18 cellular contexts compared by ENCODE assay signal in genomic region chr9:136322756-136323330, GRCh38. TPM values are rescaled to one million over a fixed set of nuclear protein-coding genes. Genes with fewer than 3 reads are reported as not detected.
DNase-seq lines count a peak whose midpoint lies in the region; ATAC-seq, FAIRE-seq and TF ChIP-seq lines count a peak whose summit lies in the region.
"Had no signal": no experiment of that assay in that cellular context is flagged by ENCODE, and none has a peak within 500 bp of the region (broad histone marks: within the 10 kb centered on the region; RNA-seq: fewer than 3 reads in every experiment).

No MANE protein-coding gene starts in this region.

- FAIRE-seq in K562 (lab: Jason Lieb, UNC) = no peak
- FAIRE-seq: A549, HepG2, HTR-8/SVneo had no signal

- H3K4me3 Mint-ChIP-seq in endothelial cell (ENCODE audit: unreplicated experiment) = no peak overlapping the region
- H3K4me3 Mint-ChIP-seq in activated T-cell treated with anti-CD3 and anti-CD28 coated beads, Interleukin-2, amount 50 U/mL, for 72 hours = peak overlapping the region in 1 of 2 donors; percentile 20

- no peaks in the 10 kb centered on the region for H3K79me2 ChIP-seq in K562 (ENCODE audit: control insufficient read depth, insufficient read depth, low read length)

- no peak overlapping the region for H3K14ac ChIP-seq in neuronal stem cell (ENCODE audit: low read length)

- H4K91ac ChIP-seq in neuronal stem cell (ENCODE audit: low read depth, low read length, poor library complexity) = peak overlapping the region; percentile 85

- H3K27ac ChIP-seq in right cardiac atrium (ENCODE audit: low read length) (no peak overlapping the region), K562 (ENCODE audit: extremely low read depth, low read depth, low read length) (no peak overlapping the region), foreskin keratinocyte (no peak overlapping the region), neuronal stem cell (replicated peaks; ENCODE audit: low read length) (no peak overlapping the region)
- H3K27ac ChIP-seq: A549 had no signal

- peak overlapping the region; percentile 96 for H2AK5ac ChIP-seq in neuronal stem cell (ENCODE audit: low read depth, low read length)

- no peak for TF ChIP-seq RAD21 in K562 (CRISPR knock-in tag; conservative IDR thresholded peaks at IDR 0.05 in 1 of 2, IDR thresholded peaks at IDR 0.05 in 1 of 2)

- H3K9me1 ChIP-seq in K562 (ENCODE audit: control insufficient read depth, insufficient read depth, low read length) = no peaks in the 10 kb centered on the region

- no peaks in the 10 kb centered on the region for H3K36me3 Mint-ChIP-seq in endothelial cell (ENCODE audit: low read depth, unreplicated experiment)
- H3K36me3 Mint-ChIP-seq in activated T-cell treated with anti-CD3 and anti-CD28 coated beads, Interleukin-2, amount 50 U/mL, for 72 hours (ENCODE audit: insufficient read depth in 2 of 2) = no peaks in the 10 kb centered on the region

- no peak for TF ChIP-seq CTCF in K562 (IDR thresholded peaks at IDR 0.05 in 2 of 3, conservative IDR thresholded peaks at IDR 0.05 in 1 of 3; ENCODE audit: insufficient read depth in 2 of 3, low read depth in 1 of 3, low read length in 3 of 3)
- no peak for TF ChIP-seq CTCF in foreskin keratinocyte (conservative IDR thresholded peaks at IDR 0.05)
- no peak for TF ChIP-seq CTCF in endothelial cell (IDR thresholded peaks at IDR 0.05; ENCODE audit: unreplicated experiment)

- no peak for TF ChIP-seq POLR2A in K562 (conservative IDR thresholded peaks at IDR 0.05)

- H2BK12ac ChIP-seq in neuronal stem cell (ENCODE audit: low read length) = peak overlapping the region; percentile 69

- H3K18ac ChIP-seq in neuronal stem cell (ENCODE audit: low read length) = peak overlapping the region; percentile 79

- H4K8ac ChIP-seq in neuronal stem cell (ENCODE audit: low read depth, low read length) = no peak overlapping the region

- H3K4me1 ChIP-seq in right cardiac atrium (ENCODE audit: control insufficient read depth, insufficient read depth, low read length) = peaks cover 5% of the 10 kb centered on the region
- peaks cover under 1 to 65% of the 10 kb centered on the region in 2 experiments; a peak in 4 of 5 replicates for H3K4me1 ChIP-seq in K562 (replicated peaks in 1 of 2; ENCODE audit: control insufficient read depth in 2 of 2, insufficient read depth in 2 of 2, low read length in 2 of 2)
- no peaks in the 10 kb centered on the region for H3K4me1 ChIP-seq in foreskin keratinocyte
- peaks cover 18 to 36% of the 10 kb centered on the region in 2 donors for H3K4me1 ChIP-seq in neuronal stem cell (ENCODE audit: control insufficient read depth in 2 of 2, insufficient read depth in 1 of 2, low read depth in 1 of 2, low read length in 2 of 2)

- no peak for TF ChIP-seq EP300 in K562 (IDR thresholded peaks at IDR 0.05; ENCODE audit: low read length)

- H2BK5ac ChIP-seq in neuronal stem cell (ENCODE audit: low read length) = peak overlapping the region; percentile 66

- ATAC-seq in right cardiac atrium (no peak), K562 (0 out of 3 replicates have a peak, but pooled peaks have one; percentile 5), foreskin keratinocyte (peak; percentile 6)
- ATAC-seq in activated T-cell treated with anti-CD3 and anti-CD28 coated beads, Interleukin-2, amount 50 U/mL, for 72 hours (replicated peaks in 1 of 2) = no peak
- ATAC-seq: A549, HepG2 had no signal

- WGBS in right cardiac atrium = 77% methylated on average over 23 of the region's 23 CpGs
- WGBS in K562 (ENCODE audit: insufficient coverage, low coverage, missing lambda C conversion rate) = 37% methylated on average over 15 of the region's 23 CpGs
- no CpG with 5 or more reads among the region's 23 CpGs for whole genome bisulfite sequencing in neuronal stem cell (ENCODE audit: extremely low coverage in 2 of 2, insufficient read length in 2 of 2, insufficient replicate concordance in 1 of 2), 2 donors

- intact Hi-C loops in right cardiac atrium (cut with DNase I) (no loop called here), cardiac septum (cut with DNase I) (no loop called here), K562 (cut with micrococcal nuclease) (no loop called here)

- H3K27me3 ChIP-seq in right cardiac atrium (ENCODE audit: control insufficient read depth, insufficient read depth) = no peaks in the 10 kb centered on the region
- H3K27me3 ChIP-seq in K562 (ENCODE audit: control insufficient read depth in 2 of 2, insufficient read depth in 2 of 2, low read length in 2 of 2) = peaks cover 19 to 40% of the 10 kb centered on the region in 2 experiments; a peak in 4 of 5 replicates
- peaks cover 22% of the 10 kb centered on the region for H3K27me3 ChIP-seq in foreskin keratinocyte
- no peaks in the 10 kb centered on the region for H3K27me3 ChIP-seq in neuronal stem cell (ENCODE audit: control insufficient read depth in 3 of 3, insufficient read depth in 3 of 3, low read depth in 1 of 3, low read length in 3 of 3)
- H3K27me3 ChIP-seq: BE2C had no signal

- CTCF ChIA-PET in K562 (lab: Yijun Ruan, JAX; ENCODE audit: low intra/inter-chr PET ratio) = no interaction called here

- H3K4me1 Mint-ChIP-seq in endothelial cell (ENCODE audit: unreplicated experiment) = no peaks in the 10 kb centered on the region
- H3K4me1 Mint-ChIP-seq in activated T-cell treated with anti-CD3 and anti-CD28 coated beads, Interleukin-2, amount 50 U/mL, for 72 hours (ENCODE audit: low read depth) = peaks cover 5% of the 10 kb centered on the region

- H2BK120ac ChIP-seq in neuronal stem cell (ENCODE audit: low read depth, low read length) = peak overlapping the region; percentile 13

- H3K27me3 Mint-ChIP-seq in endothelial cell (ENCODE audit: unreplicated experiment) = peaks cover 7% of the 10 kb centered on the region
- H3K27me3 Mint-ChIP-seq in activated T-cell treated with anti-CD3 and anti-CD28 coated beads, Interleukin-2, amount 50 U/mL, for 72 hours (ENCODE audit: low read depth) = no peaks in the 10 kb centered on the region

- H3K9me3 ChIP-seq in right cardiac atrium (ENCODE audit: control insufficient read depth, low read length) (no peaks in the 10 kb centered on the region), K562 (replicated peaks; ENCODE audit: control insufficient read depth, insufficient read depth, low read depth, low read length) (no peaks in the 10 kb centered on the region), neuronal stem cell (replicated peaks in 1 of 2; ENCODE audit: control insufficient read depth in 2 of 2, insufficient read depth in 1 of 2, low read depth in 1 of 2, low read length in 2 of 2) (peaks cover 2 to 5% of the 10 kb centered on the region in 2 donors)
- H3K9me3 ChIP-seq: A549, BE2C had no signal

- H3K4me2 ChIP-seq in K562 (ENCODE audit: insufficient read depth, low read length) = no peak overlapping the region
- no peak overlapping the region for H3K4me2 ChIP-seq in neuronal stem cell (ENCODE audit: insufficient read depth, low read length, poor library complexity, severe bottlenecking)
- H3K4me2 ChIP-seq: A549 had no signal

- H2BK15ac ChIP-seq in neuronal stem cell (ENCODE audit: low read length) = peak overlapping the region; percentile 77

- H3K4me3 ChIP-seq in right cardiac atrium (ENCODE audit: low read length) (no peak overlapping the region), K562 (no peak overlapping the region), neuronal stem cell (ENCODE audit: low read length in 2 of 2) (no peak overlapping the region)
- H3K4me3 ChIP-seq: A549 had no signal

- H3K27ac Mint-ChIP-seq in endothelial cell (ENCODE audit: unreplicated experiment) = no peak overlapping the region
- no peak overlapping the region for H3K27ac Mint-ChIP-seq in activated T-cell treated with anti-CD3 and anti-CD28 coated beads, Interleukin-2, amount 50 U/mL, for 72 hours

- H3K9ac ChIP-seq in K562 (ENCODE audit: insufficient read depth in 1 of 2, low read depth in 2 of 2, low read length in 2 of 2) (peak overlapping the region in 1 of 2 experiments; percentile 48; a peak in 1 of 4 replicates), neuronal stem cell (ENCODE audit: low read depth, low read length, poor library complexity) (peak overlapping the region; percentile 77)

- DNase-seq in right cardiac atrium = peak; percentile 6 to 43 (median 29)
- DNase-seq in cardiac septum (ENCODE audit: low spot score) = no peak
- no peak for DNase-seq in K562 (ENCODE audit: extremely low read depth in 1 of 4, low spot score in 3 of 4)
- DNase-seq in foreskin keratinocyte = no peak
- no peak for DNase-seq in neuronal stem cell (ENCODE audit: low spot score)
- no peak for DNase-seq in endothelial cell (ENCODE audit: low spot score)
- no peak for DNase-seq in activated T-cell treated with anti-CD3 and anti-CD28 coated beads, Interleukin-2, amount 50 U/mL, for 72 hours
- DNase-seq in NCI-H69 (lab: John Stamatoyannopoulos, UW) = no peak
- DNase-seq: BE2C, Calu3, DMS 273 treated with DMSO at 0.1 percent for 48 hours, HCEC 1CT had no signal

- H3K9me3 Mint-ChIP-seq in endothelial cell (ENCODE audit: unreplicated experiment) = no peaks in the 10 kb centered on the region
- H3K9me3 Mint-ChIP-seq in activated T-cell treated with anti-CD3 and anti-CD28 coated beads, Interleukin-2, amount 50 U/mL, for 72 hours = no peaks in the 10 kb centered on the region

- peak overlapping the region; percentile 91 for H3K23ac ChIP-seq in neuronal stem cell (ENCODE audit: low read depth, low read length, poor library complexity)

- H2AFZ ChIP-seq in K562 (ENCODE audit: low read depth, low read length) (no peak overlapping the region), neuronal stem cell (ENCODE audit: low read length) (no peak overlapping the region)

- H3K79me1 ChIP-seq in neuronal stem cell (ENCODE audit: low read depth, low read length) = peaks cover 2% of the 10 kb centered on the region

- H3K4ac ChIP-seq in neuronal stem cell (ENCODE audit: low read length) = no peak overlapping the region

- BruUV-seq in K562 (replicated peaks; lab: Mats Ljungman, UMichigan) = no TSS peak

- no peaks in the 10 kb centered on the region for H3K36me3 ChIP-seq in K562 (ENCODE audit: control insufficient read depth, insufficient read depth, low read length)
- H3K36me3 ChIP-seq in neuronal stem cell (replicated peaks in 1 of 2; ENCODE audit: control insufficient read depth in 2 of 2, insufficient read depth in 2 of 2, low read length in 2 of 2) = no peaks in the 10 kb centered on the region
- H3K36me3 ChIP-seq: BE2C had no signal

- in situ Hi-C loops in K562 (cut with MboI) = no loop called here

- H4K20me1 ChIP-seq in K562 (replicated peaks; ENCODE audit: control insufficient read depth, insufficient read depth, low read length) = no peaks in the 10 kb centered on the region; the same call in none of the 2 replicates

- POLR2A ChIA-PET in K562 (lab: Yijun Ruan, JAX) = interaction anchor here (0.7 to 1.9 kb wide), 4 partner anchors 10 to 363 kb away, joined by 3 to 6 read pairs (median 3); no protein-coding TSS in a partner anchor

RNA-seq across cellular contexts. Expression of gene GPSM1, which starts 4.5 kb away (rescaled TPM):
- total RNA-seq in right cardiac atrium (10 to 100 TPM; 46.3 to 90.6 (median 71.6) TPM), cardiac septum (35.1 TPM), K562 (2014; rRNA removed) (12.7 and 16.0 TPM in 2 replicates), K562 (2014; rRNA removed; fragmentation: Illumina TruSeq; extraction: Trizol) (0.54 and 0.76 TPM in 2 replicates), K562 (2015; rRNA removed; fragmentation: Illumina TruSeq; extraction: Trizol) (3.1 and 4.1 TPM in 2 replicates), K562 (2021) (12.4 and 14.2 TPM in 2 replicates), foreskin keratinocyte (3.6 and 6.2 TPM in 2 replicates), endothelial cell (ENCODE audit: unreplicated experiment) (31.7 TPM)
- polyA plus RNA-seq in right cardiac atrium (73.3 TPM), K562 (2011; rRNA removed) (5.4 and 6.7 TPM in 2 replicates), K562 (2014; fragmentation: Illumina TruSeq; extraction: Trizol) (1.9 and 5.2 TPM in 2 replicates), K562 (2014; fragmentation: Nextera tagmentation; extraction: Ambion mirVana) (under 1 TPM; 0.04 to 0.10 TPM), K562 (2014; rRNA removed) (9.2 and 10.1 TPM in 2 replicates), foreskin keratinocyte (3.4 and 5.3 TPM in 2 replicates)
- total RNA-seq in K562 (2011; cell fraction: chromatin; rRNA removed; ENCODE audit: low replicate concordance) = 13.9 and 58.1 TPM in 2 replicates
- total RNA-seq in K562 (2011; cell fraction: nucleolus; rRNA removed) = 30.3 and 36.2 TPM in 2 replicates
- 16.3 and 19.9 TPM in 2 replicates for total RNA-seq in K562 (2011; cell fraction: nucleoplasm; rRNA removed)
- polyA plus RNA-seq in K562 (2011; cell fraction: cytosol; rRNA removed) = 5.4 and 23.3 TPM in 2 replicates
- polyA plus RNA-seq in K562 (2011; cell fraction: nucleus; rRNA removed) = 21.3 and 47.7 TPM in 2 replicates
- polyA plus RNA-seq in K562 (2012) = 5.3 and 13.8 TPM in 2 replicates
- polyA minus RNA-seq in K562 (2011; rRNA and poly(A)+ RNA removed) = 1.4 and 3.0 TPM in 2 replicates
- polyA minus RNA-seq in K562 (2011; cell fraction: cytosol; rRNA and poly(A)+ RNA removed) = 7.8 and 9.2 TPM in 2 replicates
- polyA minus RNA-seq in K562 (2011; cell fraction: nucleus; rRNA and poly(A)+ RNA removed) = 12.7 and 13.3 TPM in 2 replicates
- polyA plus RNA-seq in neuronal stem cell (2013, experiment 1 of 2) = 37.4 TPM
- 37.2 TPM for polyA plus RNA-seq in neuronal stem cell (2013, experiment 2 of 2)
- 10 to 100 TPM; 11.6 to 12.3 TPM for total RNA-seq in activated T-cell treated with anti-CD3 and anti-CD28 coated beads, Interleukin-2, amount 50 U/mL, for 72 hours

RNA-seq across cellular contexts. Expression of gene CCDC187, which starts 18.9 kb away (rescaled TPM):
- total RNA-seq in right cardiac atrium (not detected), cardiac septum (0.03 TPM), K562 (2014; rRNA removed) (not detected in 2 replicates), K562 (2014; rRNA removed; fragmentation: Illumina TruSeq; extraction: Trizol) (not detected in 2 replicates), K562 (2015; rRNA removed; fragmentation: Illumina TruSeq; extraction: Trizol) (not detected in 2 replicates), K562 (2021) (0.02 TPM in 1 of 2 replicates, not detected in the other), foreskin keratinocyte (0.03 TPM in 1 of 2 replicates, not detected in the other), endothelial cell (ENCODE audit: unreplicated experiment) (0.05 TPM)
- polyA plus RNA-seq in right cardiac atrium (not detected), K562 (2011; rRNA removed) (not detected in 2 replicates), K562 (2014; fragmentation: Illumina TruSeq; extraction: Trizol) (not detected in 2 replicates), K562 (2014; fragmentation: Nextera tagmentation; extraction: Ambion mirVana) (not detected), K562 (2014; rRNA removed) (not detected in 2 replicates), foreskin keratinocyte (0.01 and 0.03 TPM in 2 replicates)
- 0.53 TPM in 1 of 2 replicates, not detected in the other for total RNA-seq in K562 (2011; cell fraction: chromatin; rRNA removed; ENCODE audit: low replicate concordance)
- total RNA-seq in K562 (2011; cell fraction: nucleolus; rRNA removed) = 0.13 and 0.33 TPM in 2 replicates
- total RNA-seq in K562 (2011; cell fraction: nucleoplasm; rRNA removed) = 0.15 and 0.46 TPM in 2 replicates
- polyA plus RNA-seq in K562 (2011; cell fraction: cytosol; rRNA removed) = 0.07 TPM in 1 of 2 replicates, not detected in the other
- polyA plus RNA-seq in K562 (2011; cell fraction: nucleus; rRNA removed) = 0.01 and 0.40 TPM in 2 replicates
- 0.04 TPM in 1 of 2 replicates, not detected in the other for polyA plus RNA-seq in K562 (2012)
- polyA minus RNA-seq in K562 (2011; rRNA and poly(A)+ RNA removed) = not detected in 2 replicates
- not detected in 2 replicates for polyA minus RNA-seq in K562 (2011; cell fraction: cytosol; rRNA and poly(A)+ RNA removed)
- 0.11 and 0.27 TPM in 2 replicates for polyA minus RNA-seq in K562 (2011; cell fraction: nucleus; rRNA and poly(A)+ RNA removed)
- polyA plus RNA-seq in neuronal stem cell (2013, experiment 1 of 2) = 0.08 TPM
- polyA plus RNA-seq in neuronal stem cell (2013, experiment 2 of 2) = 0.08 TPM
- not detected for total RNA-seq in activated T-cell treated with anti-CD3 and anti-CD28 coated beads, Interleukin-2, amount 50 U/mL, for 72 hours
- total RNA-seq: Daoy, H4 had no signal
- polyA plus RNA-seq: AG04450 had no signal

RNA-seq across cellular contexts. Expression of gene DNLZ, which starts 40.7 kb away (rescaled TPM):
- total RNA-seq in right cardiac atrium (10 to 100 TPM; 15.2 to 24.9 (median 22.2) TPM), cardiac septum (34.1 TPM), K562 (2014; rRNA removed) (44.6 and 56.7 TPM in 2 replicates), K562 (2014; rRNA removed; fragmentation: Illumina TruSeq; extraction: Trizol) (2.2 and 3.4 TPM in 2 replicates), K562 (2015; rRNA removed; fragmentation: Illumina TruSeq; extraction: Trizol) (10.0 and 10.8 TPM in 2 replicates), K562 (2021) (25.6 and 25.8 TPM in 2 replicates), foreskin keratinocyte (17.9 and 25.2 TPM in 2 replicates), endothelial cell (ENCODE audit: unreplicated experiment) (14.5 TPM)
- polyA plus RNA-seq in right cardiac atrium (17.1 TPM), K562 (2011; rRNA removed) (3.1 and 3.2 TPM in 2 replicates), K562 (2014; fragmentation: Illumina TruSeq; extraction: Trizol) (2.2 and 4.2 TPM in 2 replicates), K562 (2014; fragmentation: Nextera tagmentation; extraction: Ambion mirVana) (under 1 TPM; 0.17 to 0.36 TPM), K562 (2014; rRNA removed) (22.1 and 29.8 TPM in 2 replicates), foreskin keratinocyte (30.9 and 48.7 TPM in 2 replicates)
- 3.5 and 12.0 TPM in 2 replicates for total RNA-seq in K562 (2011; cell fraction: chromatin; rRNA removed; ENCODE audit: low replicate concordance)
- total RNA-seq in K562 (2011; cell fraction: nucleolus; rRNA removed) = 9.3 and 11.7 TPM in 2 replicates
- 3.4 and 4.8 TPM in 2 replicates for total RNA-seq in K562 (2011; cell fraction: nucleoplasm; rRNA removed)
- polyA plus RNA-seq in K562 (2011; cell fraction: cytosol; rRNA removed) = 7.6 and 27.3 TPM in 2 replicates
- polyA plus RNA-seq in K562 (2011; cell fraction: nucleus; rRNA removed) = 4.2 and 7.4 TPM in 2 replicates
- polyA plus RNA-seq in K562 (2012) = 8.5 and 15.9 TPM in 2 replicates
- polyA minus RNA-seq in K562 (2011; rRNA and poly(A)+ RNA removed) = 0.28 TPM in 1 of 2 replicates, not detected in the other
- polyA minus RNA-seq in K562 (2011; cell fraction: cytosol; rRNA and poly(A)+ RNA removed) = 2.6 and 3.4 TPM in 2 replicates
- 2.9 and 3.6 TPM in 2 replicates for polyA minus RNA-seq in K562 (2011; cell fraction: nucleus; rRNA and poly(A)+ RNA removed)
- polyA plus RNA-seq in neuronal stem cell (2013, experiment 1 of 2) = 6.7 TPM
- 6.9 TPM for polyA plus RNA-seq in neuronal stem cell (2013, experiment 2 of 2)
- total RNA-seq in activated T-cell treated with anti-CD3 and anti-CD28 coated beads, Interleukin-2, amount 50 U/mL, for 72 hours = 10 to 100 TPM; 10.8 to 14.4 TPM

RNA-seq across cellular contexts. Expression of gene CARD9, which starts 50.6 kb away (rescaled TPM):
- total RNA-seq in right cardiac atrium = 1 to 10 TPM in 2 of 4 donors, under 1 TPM in 2; 0.76 to 2.1 (median 1.0) TPM
- polyA plus RNA-seq in right cardiac atrium = 0.68 TPM
- 0.70 TPM for total RNA-seq in cardiac septum
- 37.4 and 149 TPM in 2 replicates for total RNA-seq in K562 (2011; cell fraction: chromatin; rRNA removed; ENCODE audit: low replicate concordance)
- 92.6 and 92.9 TPM in 2 replicates for total RNA-seq in K562 (2011; cell fraction: nucleolus; rRNA removed)
- 39.7 and 46.5 TPM in 2 replicates for total RNA-seq in K562 (2011; cell fraction: nucleoplasm; rRNA removed)
- 37.6 and 40.1 TPM in 2 replicates for total RNA-seq in K562 (2014; rRNA removed)
- 3.5 and 3.6 TPM in 2 replicates for total RNA-seq in K562 (2014; rRNA removed; fragmentation: Illumina TruSeq; extraction: Trizol)
- 14.6 and 15.8 TPM in 2 replicates for total RNA-seq in K562 (2015; rRNA removed; fragmentation: Illumina TruSeq; extraction: Trizol)
- 35.6 and 42.7 TPM in 2 replicates for total RNA-seq in K562 (2021)
- 9.7 and 27.8 TPM in 2 replicates for polyA plus RNA-seq in K562 (2011; rRNA removed)
- 10.5 and 13.4 TPM in 2 replicates for polyA plus RNA-seq in K562 (2011; cell fraction: cytosol; rRNA removed)
- 231 and 234 TPM in 2 replicates for polyA plus RNA-seq in K562 (2011; cell fraction: nucleus; rRNA removed)
- polyA plus RNA-seq in K562 (2012) = 21.9 and 61.0 TPM in 2 replicates
- 4.7 and 13.2 TPM in 2 replicates for polyA plus RNA-seq in K562 (2014; fragmentation: Illumina TruSeq; extraction: Trizol)
- polyA plus RNA-seq in K562 (2014; fragmentation: Nextera tagmentation; extraction: Ambion mirVana) = 1 to 10 TPM; 1.7 to 2.0 TPM
- polyA plus RNA-seq in K562 (2014; rRNA removed) = 40.4 and 53.0 TPM in 2 replicates
- polyA minus RNA-seq in K562 (2011; rRNA and poly(A)+ RNA removed) = 4.8 and 5.0 TPM in 2 replicates
- polyA minus RNA-seq in K562 (2011; cell fraction: cytosol; rRNA and poly(A)+ RNA removed) = 7.2 and 12.8 TPM in 2 replicates
- polyA minus RNA-seq in K562 (2011; cell fraction: nucleus; rRNA and poly(A)+ RNA removed) = 25.8 and 55.4 TPM in 2 replicates
- 0.24 and 0.35 TPM in 2 replicates for total RNA-seq in foreskin keratinocyte
- 0.17 and 0.32 TPM in 2 replicates for polyA plus RNA-seq in foreskin keratinocyte
- 0.14 TPM for polyA plus RNA-seq in neuronal stem cell (2013, experiment 1 of 2)
- polyA plus RNA-seq in neuronal stem cell (2013, experiment 2 of 2) = 0.17 TPM
- 0.41 TPM for total RNA-seq in endothelial cell (ENCODE audit: unreplicated experiment)
- total RNA-seq in activated T-cell treated with anti-CD3 and anti-CD28 coated beads, Interleukin-2, amount 50 U/mL, for 72 hours = 1 to 10 TPM; 1.2 to 1.6 TPM

Comparison
In these comparisons a context has a peak if more than half of its experiments do, and no peak if none do; other contexts are left out.
1. DNase-seq: peak in right cardiac atrium (3 of 3); none in cardiac septum (single experiment), K562 (0 of 4), foreskin keratinocyte (0 of 2), neuronal stem cell (single experiment), endothelial cell (single experiment), activated T-cell treated with anti-CD3 and anti-CD28 coated beads, Interleukin-2, amount 50 U/mL, for 72 hours (0 of 2) and NCI-H69 (single experiment).
2. ATAC-seq: peak in K562 (single experiment) and foreskin keratinocyte (single experiment); none in right cardiac atrium (0 of 2) and activated T-cell treated with anti-CD3 and anti-CD28 coated beads, Interleukin-2, amount 50 U/mL, for 72 hours (0 of 2).